ENCODE assay signal across 8 cellular contexts in the genomic region with DNA sequence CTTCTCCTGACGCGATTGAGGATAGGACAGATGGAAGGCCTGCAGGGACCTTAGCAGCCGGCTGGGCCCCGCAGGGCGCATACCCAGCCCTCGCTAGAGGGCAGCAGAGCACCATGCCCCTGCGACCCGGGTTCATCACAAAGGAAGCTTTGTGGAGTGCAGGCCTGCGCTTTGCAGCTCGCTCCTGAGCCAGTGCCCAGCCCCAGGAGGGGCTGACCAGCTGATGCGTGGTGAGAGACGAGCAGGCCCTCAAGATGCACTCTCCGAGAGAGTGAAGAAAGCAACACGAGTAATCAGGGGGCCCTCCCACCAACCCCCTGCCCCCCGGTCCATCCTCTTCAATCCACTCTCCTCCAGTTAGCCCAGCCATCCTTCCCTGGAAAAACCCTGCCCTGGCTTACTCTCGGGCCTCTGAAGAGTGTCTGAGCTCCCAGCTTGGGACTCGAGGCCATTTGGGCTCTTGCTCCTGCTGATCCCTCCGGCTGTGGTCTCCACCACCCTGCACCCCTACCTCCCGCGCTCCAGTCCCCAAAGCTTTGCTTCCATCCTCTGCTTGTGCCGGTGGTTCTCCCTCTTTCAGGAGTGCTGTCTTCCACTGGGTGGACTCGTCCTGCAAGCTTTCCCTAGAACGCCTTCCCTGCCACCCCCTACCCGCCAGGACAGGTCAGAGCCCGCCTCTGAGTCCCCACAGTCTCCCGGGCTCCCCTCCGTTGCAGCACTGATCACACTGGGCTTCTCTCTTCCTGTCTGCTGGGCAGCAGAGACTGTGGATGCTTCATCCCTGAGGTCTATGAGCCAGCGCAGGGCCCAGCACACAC. TPM values are rescaled to one million over a fixed set of nuclear protein-coding genes. Genes with fewer than 3 reads are reported as not detected.
DNase-seq lines count a peak whose midpoint lies in the region; ATAC-seq and TF ChIP-seq lines count a peak whose summit lies in the region.

No MANE protein-coding gene starts in this region.

- H3K27me3 ChIP-seq in adipocyte (replicated peaks; ENCODE audit: control insufficient read depth, insufficient read depth, low read length) (no peaks in the 10 kb centered on the region), heart right ventricle (peaks cover 0 to 10% (median 0%) of the 10 kb centered on the region in 7 donors)

- no peaks in the 10 kb centered on the region for H3K36me3 ChIP-seq in adipocyte (ENCODE audit: control insufficient read depth, insufficient read depth, low read length, severe bottlenecking)
- no peaks in the 10 kb centered on the region for H3K36me3 ChIP-seq in heart right ventricle

- peak; percentile 94 to 97 (median 96) for ATAC-seq in heart right ventricle
- ATAC-seq in GM18870 (IDR thresholded peaks at IDR 0.05; ENCODE audit: unreplicated experiment): no peak

- no peaks in the 10 kb centered on the region for H3K36me3 Mint-ChIP-seq in progenitor cell of endocrine pancreas (ENCODE audit: insufficient read depth)

- H3K27me3 Mint-ChIP-seq in progenitor cell of endocrine pancreas: peaks cover 13% of the 10 kb centered on the region

- intact Hi-C loops in heart right ventricle (cut with DNase I): loop anchor here (1.0 to 10.0 kb wide), 8 partner anchors 44 to 194 kb away; no protein-coding TSS in a partner anchor

- 39 to 40% methylated on average over 28 of the region's 28 CpGs for WGBS in heart right ventricle, 2 donors

- H3K4me3 ChIP-seq in GM12875 (ENCODE audit: low read depth, low read length): no peak overlapping the region
- H3K4me3 ChIP-seq in adipocyte (ENCODE audit: low read length): no peak overlapping the region
- H3K4me3 ChIP-seq in heart right ventricle: no peak overlapping the region

- no peaks in the 10 kb centered on the region for H3K9me3 Mint-ChIP-seq in progenitor cell of endocrine pancreas (ENCODE audit: low read depth)

- H3K27ac Mint-ChIP-seq in progenitor cell of endocrine pancreas: peak overlapping the region; percentile 53

- H3K4me1 ChIP-seq in adipocyte (ENCODE audit: control insufficient read depth, insufficient read depth, low read length) (peaks cover 48% of the 10 kb centered on the region), heart right ventricle (peaks cover 3 to 20% (median 9%) of the 10 kb centered on the region in 9 donors)

- H3K9ac ChIP-seq in adipocyte (ENCODE audit: low read length): no peak overlapping the region

- peaks cover 11% of the 10 kb centered on the region for H3K4me1 Mint-ChIP-seq in progenitor cell of endocrine pancreas (ENCODE audit: low read depth)

- peak; percentile 77 for DNase-seq in 8988T
- peak; percentile 60 for DNase-seq in LHCN-M2 (ENCODE audit: low read depth)
- DNase-seq in SHP77 (lab: John Stamatoyannopoulos, UW): peak; percentile 45 to 57
- peak; percentile 86 for DNase-seq in adipocyte (ENCODE audit: low read depth)
- DNase-seq in heart right ventricle: peak; percentile 70 to 84
- DNase-seq in progenitor cell of endocrine pancreas (ENCODE audit: low spot score, unreplicated experiment): peak; percentile 79

- no peak overlapping the region for H3K27ac ChIP-seq in heart right ventricle

- TF ChIP-seq CTCF in GM12875 (IDR thresholded peaks at IDR 0.05; ENCODE audit: borderline replicate concordance, insufficient read depth, low read depth, low read length) (peak; percentile 98), heart right ventricle (IDR thresholded peaks at IDR 0.05) (peak; percentile 79 to 96 (median 93)), progenitor cell of endocrine pancreas (IDR thresholded peaks at IDR 0.05; ENCODE audit: unreplicated experiment) (peak; percentile 98)

- no peak overlapping the region for H3K4me3 Mint-ChIP-seq in progenitor cell of endocrine pancreas (ENCODE audit: low read depth)

- H3K9me3 ChIP-seq in adipocyte (ENCODE audit: control insufficient read depth, low read length) (peaks cover 1% of the 10 kb centered on the region), heart right ventricle (no peaks in the 10 kb centered on the region)

RNA-seq across cellular contexts. Expression of gene KIF12, which starts 9.1 kb away (rescaled TPM):
- total RNA-seq in LHCN-M2 (2014; rRNA removed) (not detected in 2 replicates), heart right ventricle (under 1 TPM in 2 of 10 donors, not detected in 8; 0.13 to 0.45 TPM), progenitor cell of endocrine pancreas (166 and 176 TPM in 2 replicates)
- polyA plus RNA-seq in LHCN-M2 (2012): not detected
- not detected for polyA plus RNA-seq in heart right ventricle

RNA-seq across cellular contexts. Expression of gene AMBP, which starts 30.1 kb away (rescaled TPM):
- not detected in 2 replicates for total RNA-seq in LHCN-M2 (2014; rRNA removed)
- 0.21 TPM for polyA plus RNA-seq in LHCN-M2 (2012)
- total RNA-seq in heart right ventricle: not detected
- under 1 TPM in 1 of 2 donors, not detected in 1; 0.01 TPM for polyA plus RNA-seq in heart right ventricle
- 678 and 717 TPM in 2 replicates for total RNA-seq in progenitor cell of endocrine pancreas

RNA-seq across cellular contexts. Expression of gene COL27A1, which starts 47.1 kb away (rescaled TPM):
- 6.7 and 11.4 TPM in 2 replicates for total RNA-seq in LHCN-M2 (2014; rRNA removed)
- 3.5 TPM for polyA plus RNA-seq in LHCN-M2 (2012)
- 10 to 100 TPM in 2 of 10 donors, 1 to 10 TPM in 8; 4.1 to 11.5 (median 5.1) TPM for total RNA-seq in heart right ventricle
- 10 to 100 TPM in 1 of 2 donors, 1 to 10 TPM in 1; 3.1 to 35.8 TPM for polyA plus RNA-seq in heart right ventricle
- 162 and 178 TPM in 2 replicates for total RNA-seq in progenitor cell of endocrine pancreas

Comparison
In these comparisons a context has a peak if more than half of its experiments do, and no peak if none do; other contexts are left out.
1. RNA of gene KIF12, which starts 9.1 kb away (total RNA-seq): 166 to 176 TPM in progenitor cell of endocrine pancreas; not detected in LHCN-M2 and 0.13 to 0.45 TPM in heart right ventricle; every median in the first group is over 100 times any median in the second.
2. RNA of gene AMBP, which starts 30.1 kb away (total RNA-seq): 678 to 717 TPM in progenitor cell of endocrine pancreas; not detected in LHCN-M2 and not detected in heart right ventricle; every median in the first group is over 100 times any median in the second.
3. RNA of gene COL27A1, which starts 47.1 kb away (total RNA-seq): 162 to 178 TPM in progenitor cell of endocrine pancreas; 6.7 to 11.4 TPM in LHCN-M2 and 4.1 to 11.5 TPM in heart right ventricle; every median in the first group is over 10 times any median in the second.
4. Peak in every context shown above with its lines, with median percentiles within 50 percentile points of each other: DNase-seq and CTCF ChIP-seq.